ENCODE assay signal across 1 cellular context in the genomic region with DNA sequence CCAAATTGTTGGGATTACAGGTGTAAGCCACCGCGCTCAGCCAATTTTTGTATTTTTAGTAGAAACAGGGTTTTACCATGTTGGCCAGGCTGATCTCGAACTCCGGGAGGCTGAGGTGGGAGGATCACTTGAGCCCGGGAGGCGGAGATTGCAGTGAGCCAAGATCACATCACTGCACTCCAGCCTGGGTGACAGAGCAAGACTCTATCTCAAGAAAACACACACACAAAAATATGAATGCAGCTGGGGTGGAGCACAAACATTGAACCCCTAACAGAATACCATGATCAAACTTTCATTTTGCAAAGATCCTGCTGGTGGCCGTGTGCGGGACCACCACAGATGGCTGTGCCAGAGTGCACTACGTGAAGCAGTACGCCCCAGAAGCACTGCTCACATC. TPM values are rescaled to one million over a fixed set of nuclear protein-coding genes. Genes with fewer than 3 reads are reported as not detected.
"Had no signal": no experiment of that assay in that cellular context is flagged by ENCODE, and none has a peak within 500 bp of the region (broad histone marks: within the 10 kb centered on the region; RNA-seq: fewer than 3 reads in every experiment).

No MANE protein-coding gene starts in this region.

RNA-seq across cellular contexts. Expression of a gene that starts 7.3 kb away (rescaled TPM):
- total RNA-seq: skeletal muscle tissue had no signal
